ENCODE assay signal across 2 cellular contexts in the genomic region with DNA sequence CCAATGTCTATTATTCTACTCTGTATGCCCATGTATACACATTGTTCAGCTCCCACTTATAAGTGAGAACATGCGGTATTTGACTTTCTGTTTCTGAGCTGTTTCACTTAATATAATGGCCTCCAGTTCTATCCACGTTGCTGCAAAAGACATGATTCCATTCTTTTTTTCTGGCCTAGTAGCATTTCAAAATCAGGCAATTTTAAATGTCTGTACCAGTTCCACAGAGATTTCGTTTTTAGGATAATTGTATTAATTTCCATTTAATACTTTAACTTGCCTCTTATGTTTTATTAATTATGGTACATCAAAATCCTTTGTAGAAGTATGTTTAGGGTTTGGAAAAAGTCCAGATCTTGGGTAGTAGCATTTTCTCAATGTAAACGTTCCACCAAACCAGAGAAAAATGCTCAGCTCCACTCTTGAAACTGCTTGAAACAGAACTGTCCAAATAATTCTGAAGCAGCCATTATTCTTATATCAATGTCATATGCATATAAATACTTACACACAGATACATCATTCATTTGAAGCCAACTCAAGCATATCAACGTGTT.
TF ChIP-seq lines count a peak whose summit lies in the region.

No MANE protein-coding gene starts in this region.

TF ChIP-seq in HepG2, 621 proteins besides CTCF, POLR2A, EP300 and RAD21:
- TF ChIP-seq CENPT (CRISPR knock-in tag; IDR thresholded peaks at IDR 0.05; ENCODE audit: low read depth) = no peak
- no peak for TF ChIP-seq TEAD3 (CRISPR knock-in tag; optimal IDR thresholded peaks at IDR 0.05; ENCODE audit: borderline replicate concordance)
- TF ChIP-seq CBX2 (IDR thresholded peaks at IDR 0.05; ENCODE audit: low read depth, low read length) = 0 out of 2 replicates have a peak, but pooled peaks have one; percentile 68
- TF ChIP-seq CBX2 (CRISPR knock-in tag; IDR thresholded peaks at IDR 0.05; ENCODE audit: low read depth) = no peak
- TF ChIP-seq PAX8 (CRISPR knock-in tag; IDR thresholded peaks at IDR 0.05; ENCODE audit: borderline replicate concordance) = no peak
- no peak for TF ChIP-seq ZNF883 (CRISPR knock-in tag; IDR thresholded peaks at IDR 0.05; ENCODE audit: not compliant biosample characterization)
- TF ChIP-seq, protein P1, sequence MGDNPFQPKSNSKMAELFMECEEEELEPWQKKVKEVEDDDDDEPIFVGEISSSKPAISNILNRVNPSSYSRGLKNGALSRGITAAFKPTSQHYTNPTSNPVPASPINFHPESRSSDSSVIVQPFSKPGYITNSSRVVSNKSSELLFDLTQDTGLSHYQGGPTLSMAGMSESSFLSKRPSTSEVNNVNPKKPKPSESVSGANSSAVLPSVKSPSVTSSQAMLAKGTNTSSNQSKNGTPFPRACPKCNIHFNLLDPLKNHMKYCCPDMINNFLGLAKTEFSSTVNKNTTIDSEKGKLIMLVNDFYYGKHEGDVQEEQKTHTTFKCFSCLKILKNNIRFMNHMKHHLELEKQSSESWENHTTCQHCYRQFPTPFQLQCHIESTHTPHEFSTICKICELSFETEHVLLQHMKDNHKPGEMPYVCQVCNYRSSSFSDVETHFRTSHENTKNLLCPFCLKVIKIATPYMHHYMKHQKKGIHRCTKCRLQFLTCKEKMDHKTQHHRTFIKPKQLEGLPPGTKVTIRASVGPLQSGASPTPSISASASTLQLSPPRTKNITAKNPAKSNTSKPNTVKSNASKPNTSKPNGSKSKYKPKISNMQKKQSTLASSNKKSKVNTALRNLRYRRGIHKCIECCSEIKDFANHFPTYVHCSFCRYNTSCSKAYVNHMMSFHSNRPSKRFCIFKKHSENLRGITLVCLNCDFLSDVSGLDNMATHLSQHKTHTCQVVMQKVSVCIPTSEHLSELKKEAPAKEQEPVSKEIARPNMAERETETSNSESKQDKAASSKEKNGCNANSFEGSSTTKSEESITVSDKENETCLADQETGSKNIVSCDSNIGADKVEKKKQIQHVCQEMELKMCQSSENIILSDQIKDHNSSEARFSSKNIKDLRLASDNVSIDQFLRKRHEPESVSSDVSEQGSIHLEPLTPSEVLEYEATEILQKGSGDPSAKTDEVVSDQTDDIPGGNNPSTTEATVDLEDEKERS (CRISPR knock-in tag; IDR thresholded peaks at IDR 0.05) = no peak
- no peak for TF ChIP-seq ZBTB20 (CRISPR knock-in tag; IDR thresholded peaks at IDR 0.05; ENCODE audit: borderline replicate concordance, low read depth)

TF ChIP-seq in K562, 482 proteins besides CTCF, POLR2A, EP300 and RAD21:
- TF ChIP-seq POLR3G (IDR thresholded peaks at IDR 0.05; ENCODE audit: extremely low read depth, insufficient read length, insufficient replicate concordance) (no peak), CBX8 (IDR thresholded peaks at IDR 0.05; ENCODE audit: borderline replicate concordance, extremely low read depth, low read depth, low read length, poor library complexity, severe bottlenecking) (peak; percentile 97), CBX2 (IDR thresholded peaks at IDR 0.05; ENCODE audit: insufficient read depth, low read length, poor library complexity, severe bottlenecking) (peak; percentile 52)
TF ChIP-seq in K562: peak in this region for 2.
